In the genomic region with DNA sequence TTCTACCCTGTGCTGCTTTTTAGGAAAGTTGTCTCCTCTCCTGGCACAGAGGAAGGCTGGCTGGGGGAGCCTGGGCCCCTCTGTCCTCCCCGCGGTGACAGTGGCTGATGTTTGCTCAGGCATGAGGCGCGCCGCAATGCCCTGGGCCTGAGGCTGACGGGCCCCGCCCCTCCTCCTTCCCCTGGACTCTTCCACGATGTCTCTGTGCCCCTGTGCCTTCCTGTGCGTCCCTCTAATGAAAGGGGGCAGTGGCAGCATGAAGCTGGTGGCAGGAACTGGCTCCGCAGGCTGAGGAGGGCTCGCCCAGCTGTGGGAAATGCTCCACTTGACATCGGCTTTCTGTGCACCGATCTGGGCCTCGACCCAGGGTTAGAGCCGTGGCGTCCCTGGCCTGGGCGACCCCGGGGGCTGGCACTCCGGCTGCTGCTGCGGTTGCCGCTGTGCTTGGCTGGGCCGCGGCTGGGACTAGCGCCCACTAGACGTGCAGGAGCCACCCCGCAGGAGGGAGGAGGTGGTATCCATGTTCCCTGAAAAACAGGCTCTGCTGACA, we compare ENCODE assay signal across 16 cellular contexts.
DNase-seq lines count a peak whose midpoint lies in the region; ATAC-seq and TF ChIP-seq lines count a peak whose summit lies in the region.
"Had no signal": no experiment of that assay in that cellular context is flagged by ENCODE, and none has a peak within 500 bp of the region (broad histone marks: within the 10 kb centered on the region; RNA-seq: fewer than 3 reads in every experiment).

No MANE protein-coding gene starts in this region.

- 17% methylated on average over 1 of the region's 26 CpGs; no CpG with 5 or more reads in 1 of the 2 experiments for WGBS in IMR-90 (ENCODE audit: extremely low coverage in 2 of 2, insufficient read length in 1 of 2), 2 experiments

- BruUV-seq in IMR-90 (replicated peaks; lab: Mats Ljungman, UMichigan), result no TSS peak

- H3K36me3 ChIP-seq in IMR-90 (ENCODE audit: control insufficient read depth, insufficient read depth, low read length), result no peaks in the 10 kb centered on the region

- H3K4me3 Mint-ChIP-seq in natural killer cell treated with Interleukin-12 subunit alpha and Interleukin-12 subunit beta and Interleukin-15 and Interleukin-18, amount 100 ng/mL, for 72 hours, result no peak overlapping the region
- H3K4me3 Mint-ChIP-seq: activated naive CD4-positive, alpha-beta T cell treated with anti-CD3 and anti-CD28 coated beads, Interleukin-2, amount 10 ng/mL, durations not matched to agents 7 days and 5 days; dendritic cell treated with granulocyte-macrophage colony-stimulating factor and Interleukin-4, amounts not matched to agents 40 ng/mL and 50 ng/mL, for 4 days; neural crest cell; T-helper 1 cell treated with Interleukin-12 subunit alpha and Interleukin-12 subunit beta and Interleukin-4 antibody, amounts not matched to agents 30 μg/mL and 1 μg/mL, for 36 hours had no signal

- H3K9me3 ChIP-seq in IMR-90 (ENCODE audit: control insufficient read depth, insufficient read depth, low read length), result peaks cover 3% of the 10 kb centered on the region

- H3K18ac ChIP-seq in IMR-90 (ENCODE audit: low read depth, low read length), result no peak overlapping the region

- H4K8ac ChIP-seq in IMR-90 (ENCODE audit: low read depth in 2 of 2, low read length in 2 of 2), result no peak overlapping the region

- TF ChIP-seq CTCF in IMR-90 (conservative IDR thresholded peaks at IDR 0.05; ENCODE audit: low read depth, low read length), result no peak
- TF ChIP-seq CTCF in dorsolateral prefrontal cortex (IDR thresholded peaks at IDR 0.05 in 54 of 56, conservative IDR thresholded peaks at IDR 0.05 in 2 of 56; ENCODE audit: low read depth in 1 of 56, partially characterized antibody in 56 of 56), result no peak

- H3K4me2 ChIP-seq in IMR-90 (ENCODE audit: low read depth, low read length), result peak overlapping the region; percentile 36; the same call in 1 of the 2 replicates

- peaks cover 12% of the 10 kb centered on the region for H3K36me3 Mint-ChIP-seq in natural killer cell treated with Interleukin-12 subunit alpha and Interleukin-12 subunit beta and Interleukin-15 and Interleukin-18, amount 100 ng/mL, for 72 hours
- H3K36me3 Mint-ChIP-seq: activated naive CD4-positive, alpha-beta T cell treated with anti-CD3 and anti-CD28 coated beads, Interleukin-2, amount 10 ng/mL, durations not matched to agents 7 days and 5 days had no signal

- no peak overlapping the region for H2BK15ac ChIP-seq in IMR-90 (ENCODE audit: low read depth, low read length)

- H2BK20ac ChIP-seq in IMR-90 (ENCODE audit: low read depth, low read length), result no peak overlapping the region

- H2BK120ac ChIP-seq in IMR-90 (ENCODE audit: low read depth, low read length), result no peak overlapping the region

- no peak overlapping the region for H4K91ac ChIP-seq in IMR-90 (ENCODE audit: insufficient read depth, low read depth, low read length)

- H3K14ac ChIP-seq in IMR-90 (replicated peaks; ENCODE audit: low read depth, low read length), result no peak overlapping the region

- peaks cover 8% of the 10 kb centered on the region for H3K9me3 Mint-ChIP-seq in natural killer cell treated with Interleukin-12 subunit alpha and Interleukin-12 subunit beta and Interleukin-15 and Interleukin-18, amount 100 ng/mL, for 72 hours

- DNase-seq in AG08396 (ENCODE audit: low spot score) (peak; percentile 7), IMR-90 (no peak), dorsolateral prefrontal cortex (peak in 3 of 10 donors; percentile 30 to 52 (median 43)), medulla oblongata (ENCODE audit: extremely low spot score) (peak; percentile 31), middle frontal gyrus (ENCODE audit: extremely low spot score, low spot score) (no peak)
- DNase-seq in natural killer cell treated with Interleukin-12 subunit alpha and Interleukin-12 subunit beta and Interleukin-15 and Interleukin-18, amount 100 ng/mL, for 72 hours (ENCODE audit: low spot score), result no peak
- DNase-seq in activated T-cell treated with anti-CD3 and anti-CD28 coated beads, Interleukin-2, amount 50 U/mL, for 1 hour, result no peak
- DNase-seq: activated CD4-positive, alpha-beta T cell treated with anti-CD3 and anti-CD28 coated beads, Interleukin-2, amount 50 U/mL, for 48 hours; activated naive CD4-positive, alpha-beta T cell treated with anti-CD3 and anti-CD28 coated beads, Interleukin-2, amount 10 ng/mL, durations not matched to agents 7 days and 5 days; foreskin fibroblast; NCI-H2081; PC-3 had no signal

- H3K4ac ChIP-seq in IMR-90 (ENCODE audit: low read depth, low read length), result no peak overlapping the region

- H3K9me1 ChIP-seq in IMR-90 (ENCODE audit: insufficient read depth, low read length), result no peaks in the 10 kb centered on the region

- no peak overlapping the region for H3K9ac ChIP-seq in IMR-90 (ENCODE audit: low read depth, low read length)

- in situ Hi-C loops in IMR-90 (cut with MboI; ENCODE audit: low sequenced_read_pairs), result no loop called here

- peak overlapping the region; percentile 68 for H2AFZ ChIP-seq in IMR-90 (replicated peaks; ENCODE audit: low read length, poor library complexity)

- H3K79me1 ChIP-seq in IMR-90 (ENCODE audit: low read depth in 1 of 2, low read length in 2 of 2), result no peaks in the 10 kb centered on the region

- TF ChIP-seq POLR2A in IMR-90 (IDR thresholded peaks at IDR 0.05; ENCODE audit: low read depth, low read length), result no peak

- H3K27ac ChIP-seq in IMR-90 (ENCODE audit: insufficient read depth, low read length) (no peak overlapping the region), dorsolateral prefrontal cortex (peak overlapping the region in 8 of 59 donors; percentile 4 to 67 (median 34))

- no peak overlapping the region for H2AK5ac ChIP-seq in IMR-90 (ENCODE audit: low read depth, low read length)

- intact Hi-C loops in IMR-90 (cut with micrococcal nuclease), result no loop called here
- intact Hi-C loops in dorsolateral prefrontal cortex (cut with DNase I), result loop anchor here in 1 of 2 donors (10.0 kb wide), 1 partner anchor 70 kb away; a partner anchor contains a TSS

- dilution Hi-C loops in IMR-90 (cut with HindIII; ENCODE audit: low sequenced_read_pairs, unreplicated experiment), result no loop called here

- H3K4me1 Mint-ChIP-seq in natural killer cell treated with Interleukin-12 subunit alpha and Interleukin-12 subunit beta and Interleukin-15 and Interleukin-18, amount 100 ng/mL, for 72 hours (ENCODE audit: low read depth in 2 of 2), result no peaks in the 10 kb centered on the region
- H3K4me1 Mint-ChIP-seq: activated naive CD4-positive, alpha-beta T cell treated with anti-CD3 and anti-CD28 coated beads, Interleukin-2, amount 10 ng/mL, durations not matched to agents 7 days and 5 days; neural crest cell had no signal

- H4K20me1 ChIP-seq in IMR-90 (ENCODE audit: insufficient read depth, low read length), result no peaks in the 10 kb centered on the region

- H3K27ac Mint-ChIP-seq in natural killer cell treated with Interleukin-12 subunit alpha and Interleukin-12 subunit beta and Interleukin-15 and Interleukin-18, amount 100 ng/mL, for 72 hours, result no peak overlapping the region
- H3K27ac Mint-ChIP-seq: activated naive CD4-positive, alpha-beta T cell treated with anti-CD3 and anti-CD28 coated beads, Interleukin-2, amount 10 ng/mL, durations not matched to agents 7 days and 5 days; dendritic cell treated with granulocyte-macrophage colony-stimulating factor and Interleukin-4, amounts not matched to agents 40 ng/mL and 50 ng/mL, for 4 days; T-helper 1 cell treated with Interleukin-12 subunit alpha and Interleukin-12 subunit beta and Interleukin-4 antibody, amounts not matched to agents 30 μg/mL and 1 μg/mL, for 36 hours had no signal

- ATAC-seq in IMR-90 (ENCODE audit: low read depth), result peak; percentile 49
- no peak for ATAC-seq in natural killer cell treated with Interleukin-12 subunit alpha and Interleukin-12 subunit beta and Interleukin-15 and Interleukin-18, amount 100 ng/mL, for 72 hours
- no peak for ATAC-seq in HG02981 (IDR thresholded peaks at IDR 0.05; ENCODE audit: unreplicated experiment)
- ATAC-seq: PC-3 had no signal

- no peak for TF ChIP-seq RAD21 in IMR-90 (IDR thresholded peaks at IDR 0.05; ENCODE audit: low read length)

- H3K4me1 ChIP-seq in IMR-90 (ENCODE audit: control insufficient read depth, insufficient read depth, low read length), result no peaks in the 10 kb centered on the region

- no peak overlapping the region for H2BK5ac ChIP-seq in IMR-90 (ENCODE audit: low read depth, low read length, poor library complexity, severe bottlenecking)

- H3K27me3 ChIP-seq in IMR-90 (ENCODE audit: control insufficient read depth, insufficient read depth, low read length) (no peaks in the 10 kb centered on the region), dorsolateral prefrontal cortex (no peaks in the 10 kb centered on the region)

- no peaks in the 10 kb centered on the region for H3K27me3 Mint-ChIP-seq in natural killer cell treated with Interleukin-12 subunit alpha and Interleukin-12 subunit beta and Interleukin-15 and Interleukin-18, amount 100 ng/mL, for 72 hours
- H3K27me3 Mint-ChIP-seq: activated naive CD4-positive, alpha-beta T cell treated with anti-CD3 and anti-CD28 coated beads, Interleukin-2, amount 10 ng/mL, durations not matched to agents 7 days and 5 days had no signal

- CTCF ChIA-PET in IMR-90 (lab: Yijun Ruan, JAX), result no interaction called here

- no peak overlapping the region for H2AK9ac ChIP-seq in IMR-90 (replicated peaks; ENCODE audit: low read depth, low read length, poor library complexity)

- peak overlapping the region; percentile 10; the same call in 1 of the 2 replicates for H3K4me3 ChIP-seq in IMR-90 (ENCODE audit: insufficient read depth, low read depth, low read length)
- peak overlapping the region in 45 of 59 donors; percentile 5 to 57 (median 37) for H3K4me3 ChIP-seq in dorsolateral prefrontal cortex

- no peak overlapping the region for H4K5ac ChIP-seq in IMR-90 (ENCODE audit: low read depth, low read length)

- H3K56ac ChIP-seq in IMR-90 (ENCODE audit: extremely low read depth, insufficient read depth, low read length), result no peak overlapping the region

- H3K23ac ChIP-seq in IMR-90 (ENCODE audit: low read depth, low read length), result no peak overlapping the region

- POLR2A ChIA-PET in IMR-90 (lab: Charles Lee; ENCODE audit: unreplicated experiment), result no interaction called here

TF ChIP-seq in IMR-90, 13 proteins besides CTCF, POLR2A, EP300 and RAD21:
- TF ChIP-seq, protein P1, sequence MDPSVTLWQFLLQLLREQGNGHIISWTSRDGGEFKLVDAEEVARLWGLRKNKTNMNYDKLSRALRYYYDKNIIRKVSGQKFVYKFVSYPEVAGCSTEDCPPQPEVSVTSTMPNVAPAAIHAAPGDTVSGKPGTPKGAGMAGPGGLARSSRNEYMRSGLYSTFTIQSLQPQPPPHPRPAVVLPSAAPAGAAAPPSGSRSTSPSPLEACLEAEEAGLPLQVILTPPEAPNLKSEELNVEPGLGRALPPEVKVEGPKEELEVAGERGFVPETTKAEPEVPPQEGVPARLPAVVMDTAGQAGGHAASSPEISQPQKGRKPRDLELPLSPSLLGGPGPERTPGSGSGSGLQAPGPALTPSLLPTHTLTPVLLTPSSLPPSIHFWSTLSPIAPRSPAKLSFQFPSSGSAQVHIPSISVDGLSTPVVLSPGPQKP (IDR thresholded peaks at IDR 0.05; ENCODE audit: borderline replicate concordance, low read depth, low read length), result no peak

Comparison
In these comparisons a context has a peak if more than half of its experiments do, and no peak if none do; other contexts are left out.
1. DNase-seq: peak in AG08396 (single experiment) and medulla oblongata (single experiment); none in IMR-90 (single experiment), middle frontal gyrus (single experiment), natural killer cell treated with Interleukin-12 subunit alpha and Interleukin-12 subunit beta and Interleukin-15 and Interleukin-18, amount 100 ng/mL, for 72 hours (single experiment) and activated T-cell treated with anti-CD3 and anti-CD28 coated beads, Interleukin-2, amount 50 U/mL, for 1 hour (single experiment).